36 cellular contexts compared by ENCODE assay signal in genomic region chr18:78477840-78478239, GRCh38.
"Had no signal": no experiment of that assay in that cellular context is flagged by ENCODE, and none has a peak within 500 bp of the region (broad histone marks: within the 10 kb centered on the region; RNA-seq: fewer than 3 reads in every experiment).

No MANE protein-coding gene starts in this region.

- H3K4me1 Mint-ChIP-seq: activated B cell treated with CpG ODN at 0.5 μM for 24 hours; activated CD4-positive, alpha-beta T cell treated with anti-CD3 and anti-CD28 coated beads for 36 hours; activated CD4-positive, alpha-beta T cell treated with anti-CD3 and anti-CD28 coated beads, Interleukin-2, amount 10 ng/mL, durations not matched to agents 24 days and 14 days; activated CD8-positive, alpha-beta memory T cell treated with anti-CD3 and anti-CD28 coated beads, Interleukin-2, amount 10 ng/mL, durations not matched to agents 7 days and 5 days; activated naive CD4-positive, alpha-beta T cell treated with anti-CD3 and anti-CD28 coated beads, Interleukin-2, amount 50 U/mL, for 24 hours; activated naive CD8-positive, alpha-beta T cell treated with anti-CD3 and anti-CD28 coated beads for 36 hours; activated naive CD8-positive, alpha-beta T cell treated with anti-CD3 and anti-CD28 coated beads, Interleukin-2, amount 50 U/mL, for 24 hours; central memory CD8-positive, alpha-beta T cell; T-cell had no signal

- DNase-seq: activated B cell treated with CpG ODN at 0.5 μM for 24 hours; activated CD4-positive, alpha-beta memory T cell treated with anti-CD3 and anti-CD28 coated beads for 36 hours; activated CD4-positive, alpha-beta T cell treated with anti-CD3 and anti-CD28 coated beads for 36 hours; activated CD4-positive, CD25-positive, alpha-beta regulatory T cell treated with anti-CD3 and anti-CD28 coated beads, Interleukin-2, amount 50 U/mL, for 72 hours; activated CD8-positive, alpha-beta memory T cell treated with anti-CD3 and anti-CD28 coated beads, Interleukin-2, amount 10 ng/mL, durations not matched to agents 7 days and 5 days; activated CD8-positive, alpha-beta memory T cell treated with anti-CD3 and anti-CD28 coated beads, Interleukin-2, amount 50 U/mL, for 4 hours; activated CD8-positive, alpha-beta T cell treated with anti-CD3 and anti-CD28 coated beads, Interleukin-2, amount 10 ng/mL, durations not matched to agents 7 days and 5 days; activated effector memory CD4-positive, alpha-beta T cell treated with anti-CD3 and anti-CD28 coated beads, Interleukin-2, amount 50 U/mL, for 16 hours; activated naive CD4-positive, alpha-beta T cell treated with anti-CD3 and anti-CD28 coated beads for 36 hours; activated naive CD8-positive, alpha-beta T cell treated with anti-CD3 and anti-CD28 coated beads for 36 hours; activated naive CD8-positive, alpha-beta T cell treated with anti-CD3 and anti-CD28 coated beads, Interleukin-2, amount 50 U/mL, for 24 hours; activated T-cell treated with anti-CD3 and anti-CD28 coated beads, Interleukin-2, amount 50 U/mL, for 1 hour; activated T-cell treated with anti-CD3 and anti-CD28 coated beads, Interleukin-2, amount 50 U/mL, for 48 hours; adrenal gland; amygdala; brain microvascular endothelial cell; dermis blood vessel endothelial cell; effector CD4-positive, alpha-beta T cell; effector memory CD8-positive, alpha-beta T cell; erythroblast; esophagus squamous epithelium; foreskin melanocyte; SW 1271; T-cell; T1000; WERI-Rb-1 had no signal

- H3K9me3 Mint-ChIP-seq: activated CD4-positive, alpha-beta memory T cell treated with anti-CD3 and anti-CD28 coated beads for 36 hours; activated CD4-positive, alpha-beta T cell treated with anti-CD3 and anti-CD28 coated beads, Interleukin-2, amount 10 ng/mL, durations not matched to agents 24 days and 14 days; activated naive CD4-positive, alpha-beta T cell treated with anti-CD3 and anti-CD28 coated beads for 36 hours; activated naive CD4-positive, alpha-beta T cell treated with anti-CD3 and anti-CD28 coated beads, Interleukin-2, amount 50 U/mL, for 24 hours; activated naive CD8-positive, alpha-beta T cell treated with anti-CD3 and anti-CD28 coated beads for 36 hours; activated naive CD8-positive, alpha-beta T cell treated with anti-CD3 and anti-CD28 coated beads, Interleukin-2, amount 50 U/mL, for 24 hours; central memory CD8-positive, alpha-beta T cell; T-cell had no signal

- H3K27ac ChIP-seq: adrenal gland, brain microvascular endothelial cell, coronary artery, esophagus squamous epithelium, WERI-Rb-1 had no signal

- H3K36me3 Mint-ChIP-seq: activated CD4-positive, alpha-beta memory T cell treated with anti-CD3 and anti-CD28 coated beads for 36 hours; activated CD8-positive, alpha-beta memory T cell treated with anti-CD3 and anti-CD28 coated beads, Interleukin-2, amount 10 ng/mL, durations not matched to agents 7 days and 5 days; activated naive CD4-positive, alpha-beta T cell treated with anti-CD3 and anti-CD28 coated beads, Interleukin-2, amount 50 U/mL, for 24 hours; activated naive CD8-positive, alpha-beta T cell treated with anti-CD3 and anti-CD28 coated beads for 36 hours; T-cell had no signal

- H3K4me3 ChIP-seq: adrenal gland, coronary artery, esophagus squamous epithelium had no signal

- H3K27ac Mint-ChIP-seq: activated B cell treated with CpG ODN at 0.5 μM for 24 hours; activated CD4-positive, alpha-beta memory T cell treated with anti-CD3 and anti-CD28 coated beads for 36 hours; activated CD4-positive, alpha-beta T cell treated with anti-CD3 and anti-CD28 coated beads for 36 hours; activated CD4-positive, alpha-beta T cell treated with anti-CD3 and anti-CD28 coated beads, Interleukin-2, amount 10 ng/mL, durations not matched to agents 24 days and 14 days; activated CD8-positive, alpha-beta memory T cell treated with anti-CD3 and anti-CD28 coated beads, Interleukin-2, amount 10 ng/mL, durations not matched to agents 7 days and 5 days; activated CD8-positive, alpha-beta T cell treated with anti-CD3 and anti-CD28 coated beads, Interleukin-2, amount 10 ng/mL, durations not matched to agents 7 days and 5 days; activated naive CD4-positive, alpha-beta T cell treated with anti-CD3 and anti-CD28 coated beads for 36 hours; activated naive CD4-positive, alpha-beta T cell treated with anti-CD3 and anti-CD28 coated beads, Interleukin-2, amount 50 U/mL, for 24 hours; activated naive CD8-positive, alpha-beta T cell treated with anti-CD3 and anti-CD28 coated beads for 36 hours; activated naive CD8-positive, alpha-beta T cell treated with anti-CD3 and anti-CD28 coated beads, Interleukin-2, amount 50 U/mL, for 24 hours; activated T-helper 1 cell treated with anti-CD3 and anti-CD28 coated beads, Interleukin-12 subunit alpha, Interleukin-12 subunit beta, Interleukin-2, Interleukin-4 antibody, amounts not matched to agents 30 ng/mL and 10 ng/mL and 1 ng/mL, durations not matched to agents 14 hours and 24 hours and 36 hours; activated T-helper 2 cell treated with anti-CD3 and anti-CD28 coated beads, Interferon-gamma antibody, Interleukin-2, Interleukin-4, amounts not matched to agents 10 μg/mL and 5 μg/mL and 100 μg/mL, durations not matched to agents 14 hours and 24 hours and 36 hours; effector memory CD8-positive, alpha-beta T cell; T-cell; T-helper 1 cell treated with Interleukin-12 subunit alpha and Interleukin-12 subunit beta and Interleukin-4 antibody, amounts not matched to agents 30 μg/mL and 1 μg/mL, for 36 hours; T-helper 2 cell treated with Interferon-gamma antibody and Interleukin-4, amounts not matched to agents 5 μg/mL and 100 μg/mL, for 36 hours had no signal

- H3K4me1 ChIP-seq: adrenal gland, esophagus squamous epithelium had no signal

- H3K27me3 ChIP-seq: adrenal gland, brain microvascular endothelial cell had no signal

- H3K9me3 ChIP-seq: adrenal gland, esophagus squamous epithelium had no signal

- H3K36me3 ChIP-seq: adrenal gland, brain microvascular endothelial cell, esophagus squamous epithelium, WERI-Rb-1 had no signal

- FAIRE-seq: astrocyte, bronchial epithelial cell had no signal

- H3K27me3 Mint-ChIP-seq: activated B cell treated with CpG ODN at 0.5 μM for 24 hours; activated CD4-positive, alpha-beta memory T cell treated with anti-CD3 and anti-CD28 coated beads for 36 hours; activated CD4-positive, alpha-beta T cell treated with anti-CD3 and anti-CD28 coated beads, Interleukin-2, amount 10 ng/mL, durations not matched to agents 24 days and 14 days; activated CD8-positive, alpha-beta memory T cell treated with anti-CD3 and anti-CD28 coated beads, Interleukin-2, amount 10 ng/mL, durations not matched to agents 7 days and 5 days; activated naive CD4-positive, alpha-beta T cell treated with anti-CD3 and anti-CD28 coated beads, Interleukin-2, amount 50 U/mL, for 24 hours; activated naive CD8-positive, alpha-beta T cell treated with anti-CD3 and anti-CD28 coated beads for 36 hours; activated naive CD8-positive, alpha-beta T cell treated with anti-CD3 and anti-CD28 coated beads, Interleukin-2, amount 50 U/mL, for 24 hours; T-cell had no signal

- ATAC-seq: activated CD4-positive, alpha-beta T cell treated with anti-CD3 and anti-CD28 coated beads for 36 hours; activated CD8-positive, alpha-beta memory T cell treated with anti-CD3 and anti-CD28 coated beads, Interleukin-2, amount 10 ng/mL, durations not matched to agents 7 days and 5 days; activated CD8-positive, alpha-beta T cell treated with anti-CD3 and anti-CD28 coated beads, Interleukin-2, amount 10 ng/mL, durations not matched to agents 7 days and 5 days; activated naive CD8-positive, alpha-beta T cell treated with anti-CD3 and anti-CD28 coated beads, Interleukin-2, amount 50 U/mL, for 24 hours; effector memory CD8-positive, alpha-beta T cell; T-cell had no signal

- H3K4me3 Mint-ChIP-seq: activated B cell treated with CpG ODN at 0.5 μM for 24 hours; activated CD4-positive, alpha-beta memory T cell treated with anti-CD3 and anti-CD28 coated beads for 36 hours; activated CD4-positive, alpha-beta T cell treated with anti-CD3 and anti-CD28 coated beads for 36 hours; activated CD4-positive, alpha-beta T cell treated with anti-CD3 and anti-CD28 coated beads, Interleukin-2, amount 10 ng/mL, durations not matched to agents 24 days and 14 days; activated CD8-positive, alpha-beta memory T cell treated with anti-CD3 and anti-CD28 coated beads, Interleukin-2, amount 10 ng/mL, durations not matched to agents 7 days and 5 days; activated CD8-positive, alpha-beta T cell treated with anti-CD3 and anti-CD28 coated beads, Interleukin-2, amount 10 ng/mL, durations not matched to agents 7 days and 5 days; activated naive CD4-positive, alpha-beta T cell treated with anti-CD3 and anti-CD28 coated beads for 36 hours; activated naive CD4-positive, alpha-beta T cell treated with anti-CD3 and anti-CD28 coated beads, Interleukin-2, amount 50 U/mL, for 24 hours; activated naive CD8-positive, alpha-beta T cell treated with anti-CD3 and anti-CD28 coated beads for 36 hours; activated naive CD8-positive, alpha-beta T cell treated with anti-CD3 and anti-CD28 coated beads, Interleukin-2, amount 50 U/mL, for 24 hours; activated T-helper 1 cell treated with anti-CD3 and anti-CD28 coated beads, Interleukin-12 subunit alpha, Interleukin-12 subunit beta, Interleukin-2, Interleukin-4 antibody, amounts not matched to agents 30 ng/mL and 10 ng/mL and 1 ng/mL, durations not matched to agents 14 hours and 24 hours and 36 hours; central memory CD8-positive, alpha-beta T cell; effector memory CD8-positive, alpha-beta T cell; T-cell; T-helper 1 cell treated with Interleukin-12 subunit alpha and Interleukin-12 subunit beta and Interleukin-4 antibody, amounts not matched to agents 30 μg/mL and 1 μg/mL, for 36 hours; T-helper 2 cell treated with Interferon-gamma antibody and Interleukin-4, amounts not matched to agents 5 μg/mL and 100 μg/mL, for 36 hours had no signal
